ENCODE assay signal across 18 cellular contexts in the genomic region with DNA sequence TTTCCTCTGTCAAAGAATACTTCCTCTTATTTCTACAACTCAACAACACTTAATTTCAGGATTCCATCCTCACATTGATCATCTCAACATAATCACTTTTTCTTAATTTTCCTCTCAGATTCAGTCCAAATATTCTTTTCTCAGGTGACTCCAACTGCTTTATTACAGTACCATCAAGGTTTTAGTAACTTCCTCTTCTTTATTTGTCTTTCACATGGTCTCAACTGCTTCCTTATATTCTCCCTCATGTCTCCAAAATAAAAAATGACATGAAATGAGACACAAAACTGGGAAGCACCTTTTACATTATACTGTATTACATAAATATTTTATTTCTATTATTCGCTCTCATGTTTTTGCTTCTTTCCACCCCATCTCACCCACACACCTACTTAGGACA.
"Had no signal": no experiment of that assay in that cellular context is flagged by ENCODE, and none has a peak within 500 bp of the region (broad histone marks: within the 10 kb centered on the region; RNA-seq: fewer than 3 reads in every experiment).

No MANE protein-coding gene starts in this region.

- H3K36me3 ChIP-seq: cardiac muscle cell, left ventricle myocardium inferior had no signal

- H3K27ac Mint-ChIP-seq: activated CD4-positive, alpha-beta memory T cell treated with anti-CD3 and anti-CD28 coated beads, Interleukin-2, amount 10 ng/mL, durations not matched to agents 7 days and 5 days; activated naive CD4-positive, alpha-beta T cell treated with anti-CD3 and anti-CD28 coated beads, Interleukin-2, amount 10 ng/mL, durations not matched to agents 7 days and 5 days; activated T-cell treated with anti-CD3 and anti-CD28 coated beads, Interleukin-2, amount 50 U/mL, for 24 hours; progenitor cell of endocrine pancreas; stimulated activated naive CD8-positive, alpha-beta T cell treated with anti-CD3 and anti-CD28 coated beads, Interleukin-15, amount 100 ng/mL, for 72 hours; type B pancreatic cell had no signal

- DNase-seq: activated CD4-positive, alpha-beta memory T cell treated with anti-CD3 and anti-CD28 coated beads, Interleukin-2, amount 10 ng/mL, durations not matched to agents 7 days and 5 days; activated CD4-positive, alpha-beta T cell treated with anti-CD3 and anti-CD28 coated beads for 4 hours; activated naive CD4-positive, alpha-beta T cell treated with anti-CD3 and anti-CD28 coated beads, Interleukin-2, amount 10 ng/mL, durations not matched to agents 7 days and 5 days; activated T-cell treated with anti-CD3 and anti-CD28 coated beads, Interleukin-2, amount 50 U/mL, for 24 hours; kidney; left ventricle myocardium inferior; nephron progenitor cell; right cardiac atrium; stimulated activated CD4-positive, alpha-beta T cell treated with anti-CD3 and anti-CD28 coated beads, Interleukin-15, amount 100 ng/mL, for 24 hours; stimulated activated CD4-positive, alpha-beta T cell treated with anti-CD3 and anti-CD28 coated beads, Interleukin-4, amount 100 ng/mL, for 24 hours; stimulated activated naive CD8-positive, alpha-beta T cell treated with anti-CD3 and anti-CD28 coated beads, Interleukin-15, amount 100 ng/mL, for 72 hours; T1000 had no signal

- H3K27me3 Mint-ChIP-seq: activated CD4-positive, alpha-beta memory T cell treated with anti-CD3 and anti-CD28 coated beads, Interleukin-2, amount 10 ng/mL, durations not matched to agents 7 days and 5 days; activated naive CD4-positive, alpha-beta T cell treated with anti-CD3 and anti-CD28 coated beads, Interleukin-2, amount 10 ng/mL, durations not matched to agents 7 days and 5 days; activated T-cell treated with anti-CD3 and anti-CD28 coated beads, Interleukin-2, amount 50 U/mL, for 24 hours; progenitor cell of endocrine pancreas; stimulated activated naive CD8-positive, alpha-beta T cell treated with anti-CD3 and anti-CD28 coated beads, Interleukin-15, amount 100 ng/mL, for 72 hours; type B pancreatic cell had no signal

- H3K27ac ChIP-seq: cardiac muscle cell, left ventricle myocardium inferior, skin epidermis, VCaP had no signal

- H3K36me3 Mint-ChIP-seq: type B pancreatic cell had no signal

- H3K4me3 ChIP-seq: cardiac muscle cell, left ventricle myocardium inferior, skin epidermis had no signal

- ATAC-seq: right cardiac atrium; stimulated activated naive CD8-positive, alpha-beta T cell treated with anti-CD3 and anti-CD28 coated beads, Interleukin-15, amount 100 ng/mL, for 72 hours had no signal

- FAIRE-seq: endometrium, kidney had no signal

- H3K9me3 ChIP-seq: left ventricle myocardium inferior had no signal

- H3K4me3 Mint-ChIP-seq: activated CD4-positive, alpha-beta memory T cell treated with anti-CD3 and anti-CD28 coated beads, Interleukin-2, amount 10 ng/mL, durations not matched to agents 7 days and 5 days; activated naive CD4-positive, alpha-beta T cell treated with anti-CD3 and anti-CD28 coated beads, Interleukin-2, amount 10 ng/mL, durations not matched to agents 7 days and 5 days; activated T-cell treated with anti-CD3 and anti-CD28 coated beads, Interleukin-2, amount 50 U/mL, for 24 hours; nephron progenitor cell; stimulated activated naive CD8-positive, alpha-beta T cell treated with anti-CD3 and anti-CD28 coated beads, Interleukin-15, amount 100 ng/mL, for 72 hours; type B pancreatic cell had no signal

- H3K9me3 Mint-ChIP-seq: activated CD4-positive, alpha-beta memory T cell treated with anti-CD3 and anti-CD28 coated beads, Interleukin-2, amount 10 ng/mL, durations not matched to agents 7 days and 5 days; activated naive CD4-positive, alpha-beta T cell treated with anti-CD3 and anti-CD28 coated beads, Interleukin-2, amount 10 ng/mL, durations not matched to agents 7 days and 5 days; activated T-cell treated with anti-CD3 and anti-CD28 coated beads, Interleukin-2, amount 50 U/mL, for 24 hours; nephron progenitor cell; stimulated activated naive CD8-positive, alpha-beta T cell treated with anti-CD3 and anti-CD28 coated beads, Interleukin-15, amount 100 ng/mL, for 72 hours; type B pancreatic cell had no signal

- H3K27me3 ChIP-seq: cardiac muscle cell had no signal
